In the genomic region with DNA sequence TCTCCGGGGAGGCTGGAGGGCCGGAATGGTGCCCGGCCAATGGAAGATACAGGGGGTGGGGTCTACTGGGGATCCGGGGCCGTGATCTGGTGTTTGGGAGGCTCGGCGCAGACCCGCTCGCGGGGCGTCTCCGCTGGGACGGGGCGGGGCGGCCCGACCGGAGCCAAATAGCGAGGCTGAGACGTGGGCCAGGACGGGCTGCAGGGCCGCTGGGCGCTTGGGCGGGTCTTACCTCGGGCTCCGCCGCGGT, we compare ENCODE assay signal across 8 cellular contexts. TPM values are rescaled to one million over a fixed set of nuclear protein-coding genes. Genes with fewer than 3 reads are reported as not detected.
DNase-seq lines count a peak whose midpoint lies in the region; ATAC-seq and TF ChIP-seq lines count a peak whose summit lies in the region.

No MANE protein-coding gene starts in this region.

- H3K9me3 ChIP-seq in ovary = no peaks in the 10 kb centered on the region

- POLR2A ChIA-PET in RWPE1 (lab: Yijun Ruan, JAX; ENCODE audit: low non-redundant PET) = interaction anchor here (1.2 kb wide), 1 partner anchor 123 kb away, joined by 3 read pairs; no protein-coding TSS in a partner anchor

- intact Hi-C loops in ovary (cut with DNase I) = loop anchor here in 1 of 4 donors (5.0 kb wide), 1 partner anchor 355 kb away; the partner anchor contains the start of gene ARIH1

- H3K36me3 ChIP-seq in ovary = no peaks in the 10 kb centered on the region
- no peaks in the 10 kb centered on the region for H3K36me3 ChIP-seq in urinary bladder (ENCODE audit: insufficient read depth)

- TF ChIP-seq EP300 in ovary (IDR thresholded peaks at IDR 0.05) = no peak

- H3K27ac ChIP-seq in RWPE1 = peak overlapping the region; percentile 97
- H3K27ac ChIP-seq in foreskin keratinocyte = peak overlapping the region; percentile 64
- H3K27ac ChIP-seq in ovary = peak overlapping the region; percentile 77 to 92
- H3K27ac ChIP-seq in urinary bladder (ENCODE audit: low read depth) = peak overlapping the region; percentile 96

- DNase-seq in 8988T (peak; percentile 38), RWPE1 (ENCODE audit: low spot score) (peak; percentile 82), activated gamma-delta T cell (lab: John Stamatoyannopoulos, UW) (peak; percentile 65), foreskin keratinocyte (peak; percentile 68 to 81), ovary (peak in 4 of 5 donors; percentile 76 to 88 (median 78))

- H3K4me3 ChIP-seq in ovary = peak overlapping the region; percentile 52
- peak overlapping the region; percentile 83 for H3K4me3 ChIP-seq in urinary bladder (ENCODE audit: low read depth, low read length)

- CTCF ChIA-PET in RWPE1 (lab: Yijun Ruan, JAX) = interaction anchor here (0.6 kb wide), 1 partner anchor 1550 kb away, joined by 4 read pairs; no protein-coding TSS in a partner anchor

- TF ChIP-seq POLR2A in ovary (IDR thresholded peaks at IDR 0.05) = no peak

- H3K27me3 ChIP-seq in foreskin keratinocyte = no peaks in the 10 kb centered on the region
- no peaks in the 10 kb centered on the region for H3K27me3 ChIP-seq in ovary

- H3K4me1 ChIP-seq in foreskin keratinocyte (no peaks in the 10 kb centered on the region), ovary (ENCODE audit: insufficient read depth) (peaks cover 2% of the 10 kb centered on the region), urinary bladder (ENCODE audit: insufficient read depth) (no peaks in the 10 kb centered on the region)

- ATAC-seq in GM18907 (IDR thresholded peaks at IDR 0.05; ENCODE audit: unreplicated experiment) = peak; percentile 59
- ATAC-seq in HG03135 (IDR thresholded peaks at IDR 0.05; ENCODE audit: unreplicated experiment) = peak; percentile 52
- ATAC-seq in foreskin keratinocyte = peak; percentile 86

- WGBS in ovary, 3 donors = 0 to 1% (median 0%) methylated on average over 26 to 27 of the region's 27 CpGs
- WGBS in urinary bladder = under 1% methylated on average over 27 of the region's 27 CpGs

- no peak for TF ChIP-seq CTCF in RWPE1 (conservative IDR thresholded peaks at IDR 0.05; ENCODE audit: low read depth)
- no peak for TF ChIP-seq CTCF in foreskin keratinocyte (conservative IDR thresholded peaks at IDR 0.05)
- TF ChIP-seq CTCF in ovary (IDR thresholded peaks at IDR 0.05) = no peak

RNA-seq across cellular contexts. Expression of gene MYO9A, which starts 0.6 kb away (rescaled TPM):
- 14.8 and 16.5 TPM in 2 replicates for total RNA-seq in foreskin keratinocyte
- polyA plus RNA-seq in foreskin keratinocyte = 1.4 and 1.7 TPM in 2 replicates
- total RNA-seq in ovary = 10 to 100 TPM; 38.0 to 71.6 (median 58.8) TPM
- 10 to 100 TPM in 1 of 2 donors, 1 to 10 TPM in 1; 8.1 to 18.2 TPM for polyA plus RNA-seq in ovary
- 179 TPM for total RNA-seq in urinary bladder
- 13.8 TPM for polyA plus RNA-seq in urinary bladder

RNA-seq across cellular contexts. Expression of gene SENP8, which starts 0.8 kb away (rescaled TPM):
- total RNA-seq in foreskin keratinocyte (2.8 and 3.7 TPM in 2 replicates), ovary (1 to 10 TPM in 6 of 7 donors, under 1 TPM in 1; 0.72 to 5.4 (median 3.2) TPM), urinary bladder (2.6 TPM)
- polyA plus RNA-seq in foreskin keratinocyte (2.2 and 2.7 TPM in 2 replicates), ovary (1 to 10 TPM; 1.7 to 4.4 TPM), urinary bladder (1.8 TPM)

Comparison
In these comparisons a context has a peak if more than half of its experiments do, and no peak if none do; other contexts are left out.
1. Peak in every context shown above with its lines: DNase-seq, ATAC-seq, H3K4me3 ChIP-seq and H3K27ac ChIP-seq.